ENCODE assay signal across 1 cellular context in genomic region chr2:96685592-96686459, GRCh38.
TF ChIP-seq lines count a peak whose summit lies in the region.

No MANE protein-coding gene starts in this region.

TF ChIP-seq in HepG2, 621 proteins besides CTCF, POLR2A, EP300 and RAD21 (continued from another document and continues in another):
- TF ChIP-seq HNF1B (CRISPR knock-in tag; IDR thresholded peaks at IDR 0.05) = peak; percentile 7; the same call in 1 of the 2 replicates
- TF ChIP-seq KDM6A (CRISPR knock-in tag; IDR thresholded peaks at IDR 0.05; ENCODE audit: low read depth) = 0 out of 2 replicates have a peak, but pooled peaks have one; percentile 49
- TF ChIP-seq REXO4 (CRISPR knock-in tag; IDR thresholded peaks at IDR 0.05; ENCODE audit: borderline replicate concordance) = no peak
- TF ChIP-seq MAX (IDR thresholded peaks at IDR 0.05) = peak; percentile 62; the same call in 1 of the 2 replicates
- no peak for TF ChIP-seq PBX3 (CRISPR knock-in tag; IDR thresholded peaks at IDR 0.05; ENCODE audit: borderline replicate concordance)
- TF ChIP-seq AKAP8 (CRISPR knock-in tag; IDR thresholded peaks at IDR 0.05) = no peak
- TF ChIP-seq HNRNPH1 (optimal IDR thresholded peaks at IDR 0.05; ENCODE audit: low read depth, low read length) = no peak
- TF ChIP-seq ZNF597 (CRISPR knock-in tag; IDR thresholded peaks at IDR 0.05) = no peak
- TF ChIP-seq RBFOX2 (IDR thresholded peaks at IDR 0.05; ENCODE audit: low read depth, low read length) = peak; percentile 57; the same call in 1 of the 2 replicates
- no peak for TF ChIP-seq ZNF660 (CRISPR knock-in tag; IDR thresholded peaks at IDR 0.05; ENCODE audit: borderline replicate concordance, low read depth)
- TF ChIP-seq ZFP90 (CRISPR knock-in tag; IDR thresholded peaks at IDR 0.05; ENCODE audit: borderline replicate concordance) = 0 out of 2 replicates have a peak, but pooled peaks have one; percentile 67
- TF ChIP-seq GZF1 (CRISPR knock-in tag; IDR thresholded peaks at IDR 0.05) = no peak
- TF ChIP-seq ZNF205 (CRISPR knock-in tag; IDR thresholded peaks at IDR 0.05) = no peak
- TF ChIP-seq ZNF124 (CRISPR knock-in tag; IDR thresholded peaks at IDR 0.05) = 0 out of 2 replicates have a peak, but pooled peaks have one; percentile 40
- TF ChIP-seq ZNF770 (CRISPR knock-in tag; IDR thresholded peaks at IDR 0.05) = peak; percentile 85
- TF ChIP-seq BRD4 (CRISPR knock-in tag; IDR thresholded peaks at IDR 0.05) = peak; percentile 57; the same call in 1 of the 2 replicates
- no peak for TF ChIP-seq RBM22 (optimal IDR thresholded peaks at IDR 0.05; ENCODE audit: low read length)
- no peak for TF ChIP-seq ZNF260 (CRISPR knock-in tag; IDR thresholded peaks at IDR 0.05; ENCODE audit: borderline replicate concordance, low read depth)
- 0 out of 2 replicates have a peak, but pooled peaks have one; percentile 38 for TF ChIP-seq FOSL2 (CRISPR knock-in tag; IDR thresholded peaks at IDR 0.05)
- TF ChIP-seq MBNL3 (CRISPR knock-in tag; conservative IDR thresholded peaks at IDR 0.05) = no peak
- TF ChIP-seq TMF1 (CRISPR knock-in tag; IDR thresholded peaks at IDR 0.05; ENCODE audit: low read depth) = no peak
- peak; percentile 17; the same call in 1 of the 2 replicates for TF ChIP-seq ETV5 (CRISPR knock-in tag; IDR thresholded peaks at IDR 0.05; ENCODE audit: borderline replicate concordance)
- no peak for TF ChIP-seq MLLT10 (CRISPR knock-in tag; IDR thresholded peaks at IDR 0.05)
- TF ChIP-seq SP4 (CRISPR knock-in tag; IDR thresholded peaks at IDR 0.05) = no peak
- TF ChIP-seq ZXDC (CRISPR knock-in tag; IDR thresholded peaks at IDR 0.05) = 0 out of 2 replicates have a peak, but pooled peaks have one; percentile 36
- no peak for TF ChIP-seq ZHX2 (IDR thresholded peaks at IDR 0.05; ENCODE audit: low read depth)
- TF ChIP-seq ZHX2 (CRISPR knock-in tag; IDR thresholded peaks at IDR 0.05; ENCODE audit: borderline replicate concordance) = no peak
- TF ChIP-seq HHEX (CRISPR knock-in tag; IDR thresholded peaks at IDR 0.05) = no peak
- TF ChIP-seq ISL2 (CRISPR knock-in tag; IDR thresholded peaks at IDR 0.05) = peak; percentile 39; the same call in 1 of the 2 replicates
- TF ChIP-seq AGO2 (optimal IDR thresholded peaks at IDR 0.05; ENCODE audit: low read depth, low read length) = peak; percentile 28
- no peak for TF ChIP-seq CENPBD1 (CRISPR knock-in tag; IDR thresholded peaks at IDR 0.05; ENCODE audit: borderline replicate concordance, low read depth)
- TF ChIP-seq ZFP62 (CRISPR knock-in tag; IDR thresholded peaks at IDR 0.05) = no peak
- peak; percentile 59; the same call in 1 of the 2 replicates for TF ChIP-seq NFATC3 (CRISPR knock-in tag; IDR thresholded peaks at IDR 0.05)
- TF ChIP-seq ZNF230 (CRISPR knock-in tag; IDR thresholded peaks at IDR 0.05) = no peak
- TF ChIP-seq HNF4A (CRISPR knock-in tag; IDR thresholded peaks at IDR 0.05) = peak; percentile 75
- no peak for TF ChIP-seq NONO (IDR thresholded peaks at IDR 0.05)
- peak; percentile 67 for TF ChIP-seq NONO (CRISPR knock-in tag; conservative IDR thresholded peaks at IDR 0.05)
- TF ChIP-seq PRPF4 (IDR thresholded peaks at IDR 0.05; ENCODE audit: low read depth, low read length, poor library complexity, severe bottlenecking) = no peak
- TF ChIP-seq ZNF143 (CRISPR knock-in tag; IDR thresholded peaks at IDR 0.05) = no peak
- peak; percentile 60 for TF ChIP-seq ZBTB38 (CRISPR knock-in tag; IDR thresholded peaks at IDR 0.05)
- no peak for TF ChIP-seq ZNF513 (CRISPR knock-in tag; conservative IDR thresholded peaks at IDR 0.05)
- peak; percentile 41; the same call in 1 of the 2 replicates for TF ChIP-seq KDM2A (CRISPR knock-in tag; IDR thresholded peaks at IDR 0.05; ENCODE audit: borderline replicate concordance, low read depth)
- TF ChIP-seq ZFYVE20 (CRISPR knock-in tag; IDR thresholded peaks at IDR 0.05; ENCODE audit: borderline replicate concordance, low read depth) = no peak
- TF ChIP-seq HMGXB4 (CRISPR knock-in tag; IDR thresholded peaks at IDR 0.05; ENCODE audit: borderline replicate concordance in 1 of 2, low read depth in 1 of 2) = peak in 1 of 2 experiments; percentile 86; a peak in 3 of 4 replicates
- TF ChIP-seq FOXO1 (CRISPR knock-in tag; IDR thresholded peaks at IDR 0.05) = peak; percentile 32; the same call in 1 of the 2 replicates
